1 cellular context compared by ENCODE assay signal in genomic region chr17:179066-179432, GRCh38.
TF ChIP-seq lines count a peak whose summit lies in the region.

No MANE protein-coding gene starts in this region.

TF ChIP-seq in HCT116, 20 proteins besides CTCF, POLR2A, EP300 and RAD21 (continued from another document):
- TF ChIP-seq EZH2phosphoT487 (IDR thresholded peaks at IDR 0.05; ENCODE audit: borderline replicate concordance) (no peak), CEBPB (IDR thresholded peaks at IDR 0.05; ENCODE audit: low read depth) (no peak), EZH2 (IDR thresholded peaks at IDR 0.05) (no peak), JUND (IDR thresholded peaks at IDR 0.05) (no peak), ATF3 (IDR thresholded peaks at IDR 0.05) (no peak)
